1 cellular context compared by ENCODE assay signal in the genomic region with DNA sequence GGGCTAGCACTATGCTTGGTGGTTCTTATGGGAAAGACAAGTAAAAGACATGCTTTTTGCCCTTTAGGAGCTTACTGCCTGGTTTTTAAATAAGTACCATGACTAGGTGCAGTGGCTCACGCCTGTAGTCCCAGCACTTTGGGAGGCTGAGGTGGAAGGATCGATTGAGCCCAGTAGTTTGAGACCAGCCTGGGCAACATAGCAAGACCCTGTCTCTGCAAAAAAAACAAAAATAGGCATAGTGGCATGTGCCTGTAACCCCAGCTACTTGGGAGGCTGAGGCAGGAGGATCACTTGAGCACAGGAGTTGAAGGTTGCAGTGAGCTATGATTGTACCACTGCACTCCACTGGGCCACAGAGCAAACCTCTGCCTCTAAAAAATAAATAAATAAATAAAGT.
TF ChIP-seq lines count a peak whose summit lies in the region.

No MANE protein-coding gene starts in this region.

TF ChIP-seq in HepG2, 621 proteins besides CTCF, POLR2A, EP300 and RAD21:
- TF ChIP-seq ZNF343 (CRISPR knock-in tag; IDR thresholded peaks at IDR 0.05) = 0 out of 2 replicates have a peak, but pooled peaks have one; percentile 6
- TF ChIP-seq TAF1 (CRISPR knock-in tag; IDR thresholded peaks at IDR 0.05) = 0 out of 2 replicates have a peak, but pooled peaks have one; percentile 40
- TF ChIP-seq, protein P1, sequence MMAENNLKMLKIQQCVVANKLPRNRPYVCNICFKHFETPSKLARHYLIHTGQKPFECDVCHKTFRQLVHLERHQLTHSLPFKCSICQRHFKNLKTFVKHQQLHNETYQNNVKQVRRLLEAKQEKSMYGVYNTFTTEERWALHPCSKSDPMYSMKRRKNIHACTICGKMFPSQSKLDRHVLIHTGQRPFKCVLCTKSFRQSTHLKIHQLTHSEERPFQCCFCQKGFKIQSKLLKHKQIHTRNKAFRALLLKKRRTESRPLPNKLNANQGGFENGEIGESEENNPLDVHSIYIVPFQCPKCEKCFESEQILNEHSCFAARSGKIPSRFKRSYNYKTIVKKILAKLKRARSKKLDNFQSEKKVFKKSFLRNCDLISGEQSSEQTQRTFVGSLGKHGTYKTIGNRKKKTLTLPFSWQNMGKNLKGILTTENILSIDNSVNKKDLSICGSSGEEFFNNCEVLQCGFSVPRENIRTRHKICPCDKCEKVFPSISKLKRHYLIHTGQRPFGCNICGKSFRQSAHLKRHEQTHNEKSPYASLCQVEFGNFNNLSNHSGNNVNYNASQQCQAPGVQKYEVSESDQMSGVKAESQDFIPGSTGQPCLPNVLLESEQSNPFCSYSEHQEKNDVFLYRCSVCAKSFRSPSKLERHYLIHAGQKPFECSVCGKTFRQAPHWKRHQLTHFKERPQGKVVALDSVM (CRISPR knock-in tag; IDR thresholded peaks at IDR 0.05) = peak; percentile 96
- TF ChIP-seq, protein P2, sequence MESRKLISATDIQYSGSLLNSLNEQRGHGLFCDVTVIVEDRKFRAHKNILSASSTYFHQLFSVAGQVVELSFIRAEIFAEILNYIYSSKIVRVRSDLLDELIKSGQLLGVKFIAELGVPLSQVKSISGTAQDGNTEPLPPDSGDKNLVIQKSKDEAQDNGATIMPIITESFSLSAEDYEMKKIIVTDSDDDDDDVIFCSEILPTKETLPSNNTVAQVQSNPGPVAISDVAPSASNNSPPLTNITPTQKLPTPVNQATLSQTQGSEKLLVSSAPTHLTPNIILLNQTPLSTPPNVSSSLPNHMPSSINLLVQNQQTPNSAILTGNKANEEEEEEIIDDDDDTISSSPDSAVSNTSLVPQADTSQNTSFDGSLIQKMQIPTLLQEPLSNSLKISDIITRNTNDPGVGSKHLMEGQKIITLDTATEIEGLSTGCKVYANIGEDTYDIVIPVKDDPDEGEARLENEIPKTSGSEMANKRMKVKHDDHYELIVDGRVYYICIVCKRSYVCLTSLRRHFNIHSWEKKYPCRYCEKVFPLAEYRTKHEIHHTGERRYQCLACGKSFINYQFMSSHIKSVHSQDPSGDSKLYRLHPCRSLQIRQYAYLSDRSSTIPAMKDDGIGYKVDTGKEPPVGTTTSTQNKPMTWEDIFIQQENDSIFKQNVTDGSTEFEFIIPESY (CRISPR knock-in tag; IDR thresholded peaks at IDR 0.05) = 0 out of 2 replicates have a peak, but pooled peaks have one; percentile 6
- TF ChIP-seq ZMYM3 (CRISPR knock-in tag; IDR thresholded peaks at IDR 0.05) = peak; percentile 76
- TF ChIP-seq TEAD3 (CRISPR knock-in tag; optimal IDR thresholded peaks at IDR 0.05; ENCODE audit: borderline replicate concordance) = peak; percentile 15
- 0 out of 2 replicates have a peak, but pooled peaks have one; percentile 35 for TF ChIP-seq GLI4 (CRISPR knock-in tag; IDR thresholded peaks at IDR 0.05; ENCODE audit: borderline replicate concordance)
- peak; percentile 47; the same call in 1 of the 2 replicates for TF ChIP-seq KAT7 (CRISPR knock-in tag; IDR thresholded peaks at IDR 0.05; ENCODE audit: borderline replicate concordance)
- TF ChIP-seq FOXC1 (CRISPR knock-in tag; IDR thresholded peaks at IDR 0.05; ENCODE audit: borderline replicate concordance) = 0 out of 2 replicates have a peak, but pooled peaks have one; percentile 33
- TF ChIP-seq, protein P3, sequence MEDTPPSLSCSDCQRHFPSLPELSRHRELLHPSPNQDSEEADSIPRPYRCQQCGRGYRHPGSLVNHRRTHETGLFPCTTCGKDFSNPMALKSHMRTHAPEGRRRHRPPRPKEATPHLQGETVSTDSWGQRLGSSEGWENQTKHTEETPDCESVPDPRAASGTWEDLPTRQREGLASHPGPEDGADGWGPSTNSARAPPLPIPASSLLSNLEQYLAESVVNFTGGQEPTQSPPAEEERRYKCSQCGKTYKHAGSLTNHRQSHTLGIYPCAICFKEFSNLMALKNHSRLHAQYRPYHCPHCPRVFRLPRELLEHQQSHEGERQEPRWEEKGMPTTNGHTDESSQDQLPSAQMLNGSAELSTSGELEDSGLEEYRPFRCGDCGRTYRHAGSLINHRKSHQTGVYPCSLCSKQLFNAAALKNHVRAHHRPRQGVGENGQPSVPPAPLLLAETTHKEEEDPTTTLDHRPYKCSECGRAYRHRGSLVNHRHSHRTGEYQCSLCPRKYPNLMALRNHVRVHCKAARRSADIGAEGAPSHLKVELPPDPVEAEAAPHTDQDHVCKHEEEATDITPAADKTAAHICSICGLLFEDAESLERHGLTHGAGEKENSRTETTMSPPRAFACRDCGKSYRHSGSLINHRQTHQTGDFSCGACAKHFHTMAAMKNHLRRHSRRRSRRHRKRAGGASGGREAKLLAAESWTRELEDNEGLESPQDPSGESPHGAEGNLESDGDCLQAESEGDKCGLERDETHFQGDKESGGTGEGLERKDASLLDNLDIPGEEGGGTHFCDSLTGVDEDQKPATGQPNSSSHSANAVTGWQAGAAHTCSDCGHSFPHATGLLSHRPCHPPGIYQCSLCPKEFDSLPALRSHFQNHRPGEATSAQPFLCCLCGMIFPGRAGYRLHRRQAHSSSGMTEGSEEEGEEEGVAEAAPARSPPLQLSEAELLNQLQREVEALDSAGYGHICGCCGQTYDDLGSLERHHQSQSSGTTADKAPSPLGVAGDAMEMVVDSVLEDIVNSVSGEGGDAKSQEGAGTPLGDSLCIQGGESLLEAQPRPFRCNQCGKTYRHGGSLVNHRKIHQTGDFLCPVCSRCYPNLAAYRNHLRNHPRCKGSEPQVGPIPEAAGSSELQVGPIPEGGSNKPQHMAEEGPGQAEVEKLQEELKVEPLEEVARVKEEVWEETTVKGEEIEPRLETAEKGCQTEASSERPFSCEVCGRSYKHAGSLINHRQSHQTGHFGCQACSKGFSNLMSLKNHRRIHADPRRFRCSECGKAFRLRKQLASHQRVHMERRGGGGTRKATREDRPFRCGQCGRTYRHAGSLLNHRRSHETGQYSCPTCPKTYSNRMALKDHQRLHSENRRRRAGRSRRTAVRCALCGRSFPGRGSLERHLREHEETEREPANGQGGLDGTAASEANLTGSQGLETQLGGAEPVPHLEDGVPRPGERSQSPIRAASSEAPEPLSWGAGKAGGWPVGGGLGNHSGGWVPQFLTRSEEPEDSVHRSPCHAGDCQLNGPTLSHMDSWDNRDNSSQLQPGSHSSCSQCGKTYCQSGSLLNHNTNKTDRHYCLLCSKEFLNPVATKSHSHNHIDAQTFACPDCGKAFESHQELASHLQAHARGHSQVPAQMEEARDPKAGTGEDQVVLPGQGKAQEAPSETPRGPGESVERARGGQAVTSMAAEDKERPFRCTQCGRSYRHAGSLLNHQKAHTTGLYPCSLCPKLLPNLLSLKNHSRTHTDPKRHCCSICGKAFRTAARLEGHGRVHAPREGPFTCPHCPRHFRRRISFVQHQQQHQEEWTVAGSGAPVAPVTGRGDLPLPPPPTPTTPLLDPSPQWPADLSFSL (CRISPR knock-in tag; IDR thresholded peaks at IDR 0.05) = 0 out of 2 replicates have a peak, but pooled peaks have one; percentile 16
- peak; percentile 56 for TF ChIP-seq POLR2G (IDR thresholded peaks at IDR 0.05; ENCODE audit: low read depth, low read length)
- TF ChIP-seq SIN3A (IDR thresholded peaks at IDR 0.05; ENCODE audit: borderline replicate concordance, low read depth, low read length) = 0 out of 2 replicates have a peak, but pooled peaks have one; percentile 18
- TF ChIP-seq ZNF547 (CRISPR knock-in tag; IDR thresholded peaks at IDR 0.05) = 0 out of 2 replicates have a peak, but pooled peaks have one; percentile 44
- TF ChIP-seq RBM22 (optimal IDR thresholded peaks at IDR 0.05; ENCODE audit: low read length) = peak; percentile 79
- peak; percentile 37; the same call in 1 of the 2 replicates for TF ChIP-seq ZNF598 (CRISPR knock-in tag; IDR thresholded peaks at IDR 0.05; ENCODE audit: borderline replicate concordance)
- TF ChIP-seq, protein P4, sequence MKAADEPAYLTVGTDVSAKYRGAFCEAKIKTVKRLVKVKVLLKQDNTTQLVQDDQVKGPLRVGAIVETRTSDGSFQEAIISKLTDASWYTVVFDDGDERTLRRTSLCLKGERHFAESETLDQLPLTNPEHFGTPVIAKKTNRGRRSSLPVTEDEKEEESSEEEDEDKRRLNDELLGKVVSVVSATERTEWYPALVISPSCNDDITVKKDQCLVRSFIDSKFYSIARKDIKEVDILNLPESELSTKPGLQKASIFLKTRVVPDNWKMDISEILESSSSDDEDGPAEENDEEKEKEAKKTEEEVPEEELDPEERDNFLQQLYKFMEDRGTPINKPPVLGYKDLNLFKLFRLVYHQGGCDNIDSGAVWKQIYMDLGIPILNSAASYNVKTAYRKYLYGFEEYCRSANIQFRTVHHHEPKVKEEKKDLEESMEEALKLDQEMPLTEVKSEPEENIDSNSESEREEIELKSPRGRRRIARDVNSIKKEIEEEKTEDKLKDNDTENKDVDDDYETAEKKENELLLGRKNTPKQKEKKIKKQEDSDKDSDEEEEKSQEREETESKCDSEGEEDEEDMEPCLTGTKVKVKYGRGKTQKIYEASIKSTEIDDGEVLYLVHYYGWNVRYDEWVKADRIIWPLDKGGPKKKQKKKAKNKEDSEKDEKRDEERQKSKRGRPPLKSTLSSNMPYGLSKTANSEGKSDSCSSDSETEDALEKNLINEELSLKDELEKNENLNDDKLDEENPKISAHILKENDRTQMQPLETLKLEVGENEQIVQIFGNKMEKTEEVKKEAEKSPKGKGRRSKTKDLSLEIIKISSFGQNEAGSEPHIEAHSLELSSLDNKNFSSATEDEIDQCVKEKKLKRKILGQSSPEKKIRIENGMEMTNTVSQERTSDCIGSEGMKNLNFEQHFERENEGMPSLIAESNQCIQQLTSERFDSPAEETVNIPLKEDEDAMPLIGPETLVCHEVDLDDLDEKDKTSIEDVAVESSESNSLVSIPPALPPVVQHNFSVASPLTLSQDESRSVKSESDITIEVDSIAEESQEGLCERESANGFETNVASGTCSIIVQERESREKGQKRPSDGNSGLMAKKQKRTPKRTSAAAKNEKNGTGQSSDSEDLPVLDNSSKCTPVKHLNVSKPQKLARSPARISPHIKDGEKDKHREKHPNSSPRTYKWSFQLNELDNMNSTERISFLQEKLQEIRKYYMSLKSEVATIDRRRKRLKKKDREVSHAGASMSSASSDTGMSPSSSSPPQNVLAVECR (CRISPR knock-in tag; IDR thresholded peaks at IDR 0.05; ENCODE audit: borderline replicate concordance) = peak; percentile 14; the same call in 1 of the 2 replicates
- TF ChIP-seq, protein P5, sequence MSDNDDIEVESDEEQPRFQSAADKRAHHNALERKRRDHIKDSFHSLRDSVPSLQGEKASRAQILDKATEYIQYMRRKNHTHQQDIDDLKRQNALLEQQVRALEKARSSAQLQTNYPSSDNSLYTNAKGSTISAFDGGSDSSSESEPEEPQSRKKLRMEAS (IDR thresholded peaks at IDR 0.05) = peak; percentile 32; the same call in 1 of the 2 replicates
- peak; percentile 55; the same call in 1 of the 2 replicates for TF ChIP-seq PAF1 (CRISPR knock-in tag; IDR thresholded peaks at IDR 0.05)
- peak; percentile 98 for TF ChIP-seq ZNF121 (CRISPR knock-in tag; IDR thresholded peaks at IDR 0.05)
- peak; percentile 43; the same call in 1 of the 2 replicates for TF ChIP-seq ZC3H13 (CRISPR knock-in tag; IDR thresholded peaks at IDR 0.05)
- peak; percentile 65; the same call in 1 of the 2 replicates for TF ChIP-seq SALL1 (CRISPR knock-in tag; IDR thresholded peaks at IDR 0.05)
